ENCODE assay signal across 8 cellular contexts in genomic region chr5:76641514-76642120, GRCh38. TPM values are rescaled to one million over a fixed set of nuclear protein-coding genes. Genes with fewer than 3 reads are reported as not detected.
DNase-seq lines count a peak whose midpoint lies in the region; ATAC-seq and TF ChIP-seq lines count a peak whose summit lies in the region.

No MANE protein-coding gene starts in this region.

- no peaks in the 10 kb centered on the region for H3K9me3 ChIP-seq in mesenchymal stem cell (ENCODE audit: control insufficient read depth, low read length)

- intact Hi-C loops in activated CD4-positive, alpha-beta T cell treated with anti-CD3 and anti-CD28 coated beads, Interleukin-2, amount 10 ng/mL, durations not matched to agents 24 days and 14 days (cut with micrococcal nuclease), result loop anchor here (1.0 to 10.0 kb wide), 4 partner anchors 40 to 307 kb away; no protein-coding TSS in a partner anchor

- no peak overlapping the region for H2BK5ac ChIP-seq in mesenchymal stem cell (ENCODE audit: low read depth, low read length, poor library complexity, severe bottlenecking)

- H3K27me3 ChIP-seq in mesenchymal stem cell (ENCODE audit: control insufficient read depth in 1 of 2, insufficient read depth in 1 of 2, low read length in 2 of 2), result no peaks in the 10 kb centered on the region

- peaks cover 2% of the 10 kb centered on the region for H3K4me1 ChIP-seq in mesenchymal stem cell (ENCODE audit: control insufficient read depth, insufficient read depth, low read depth, low read length)

- no peak overlapping the region for H2BK120ac ChIP-seq in mesenchymal stem cell (ENCODE audit: low read depth, low read length)

- H3K27me3 Mint-ChIP-seq in activated CD4-positive, alpha-beta T cell treated with anti-CD3 and anti-CD28 coated beads, Interleukin-2, amount 10 ng/mL, durations not matched to agents 24 days and 14 days, result no peaks in the 10 kb centered on the region

- DNase-seq in NCI-H187 (lab: John Stamatoyannopoulos, UW), result peak; percentile 6 to 19
- no peak for DNase-seq in NCI-H187 treated with DMSO at 0.1 percent for 48 hours (lab: John Stamatoyannopoulos, UW)
- peak; percentile 20 for DNase-seq in NCI-H1694 treated with DMSO at 0.1 percent for 48 hours (lab: John Stamatoyannopoulos, UW)
- DNase-seq in activated CD4-positive, alpha-beta T cell treated with anti-CD3 and anti-CD28 coated beads, Interleukin-2, amount 10 ng/mL, durations not matched to agents 24 days and 14 days, result peak; percentile 90
- DNase-seq in coronary artery (ENCODE audit: low spot score), result no peak
- peak; percentile 74 for DNase-seq in mesenchymal stem cell
- peak; percentile 27 to 49 for DNase-seq in stimulated activated CD8-positive, alpha-beta memory T cell treated with anti-CD3 and anti-CD28 coated beads, Interleukin-7, amount 100 ng/mL, for 1 hour (ENCODE audit: low read depth in 2 of 2)

- H3K79me1 ChIP-seq in mesenchymal stem cell (replicated peaks; ENCODE audit: low read length, poor library complexity, severe bottlenecking), result no peaks in the 10 kb centered on the region

- no peak overlapping the region for H3K9ac ChIP-seq in mesenchymal stem cell (ENCODE audit: low read length)

- no peak overlapping the region for H2AK5ac ChIP-seq in mesenchymal stem cell (ENCODE audit: low read length, severe bottlenecking)

- H3K36me3 ChIP-seq in mesenchymal stem cell (ENCODE audit: control insufficient read depth in 1 of 2, insufficient read depth in 2 of 2, low read depth in 1 of 2, low read length in 2 of 2), result no peaks in the 10 kb centered on the region

- H4K91ac ChIP-seq in mesenchymal stem cell (ENCODE audit: low read length), result no peak overlapping the region

- TF ChIP-seq CTCF in coronary artery (IDR thresholded peaks at IDR 0.05), result peak; percentile 29

- H3K4me2 ChIP-seq in mesenchymal stem cell (ENCODE audit: low read length, poor library complexity, severe bottlenecking), result no peak overlapping the region

- H3K9me3 Mint-ChIP-seq in activated CD4-positive, alpha-beta T cell treated with anti-CD3 and anti-CD28 coated beads, Interleukin-2, amount 10 ng/mL, durations not matched to agents 24 days and 14 days, result no peaks in the 10 kb centered on the region

- peaks cover 49% of the 10 kb centered on the region for H3K36me3 Mint-ChIP-seq in activated CD4-positive, alpha-beta T cell treated with anti-CD3 and anti-CD28 coated beads, Interleukin-2, amount 10 ng/mL, durations not matched to agents 24 days and 14 days (ENCODE audit: low read depth)

- peaks cover 14% of the 10 kb centered on the region for H3K4me1 Mint-ChIP-seq in activated CD4-positive, alpha-beta T cell treated with anti-CD3 and anti-CD28 coated beads, Interleukin-2, amount 10 ng/mL, durations not matched to agents 24 days and 14 days

- no peak overlapping the region for H3K18ac ChIP-seq in mesenchymal stem cell (ENCODE audit: low read depth in 1 of 2, low read length in 2 of 2)

- no peak overlapping the region for H3K14ac ChIP-seq in mesenchymal stem cell (ENCODE audit: low read length in 2 of 2)

- H4K8ac ChIP-seq in mesenchymal stem cell (ENCODE audit: low read length), result no peak overlapping the region

- no peak overlapping the region for H3K27ac ChIP-seq in coronary artery
- H3K27ac ChIP-seq in mesenchymal stem cell (ENCODE audit: low read length, poor library complexity, severe bottlenecking), result no peak overlapping the region

- 0% methylated on average over 1 of the region's 1 CpG for WGBS in mesenchymal stem cell

- H2BK12ac ChIP-seq in mesenchymal stem cell (ENCODE audit: low read length in 2 of 2), result no peak overlapping the region

- no peak overlapping the region for H2AFZ ChIP-seq in mesenchymal stem cell (ENCODE audit: low read depth, low read length)

- no peak overlapping the region for H2BK15ac ChIP-seq in mesenchymal stem cell (ENCODE audit: low read depth, poor library complexity, severe bottlenecking)

- H3K4me3 Mint-ChIP-seq in activated CD4-positive, alpha-beta T cell treated with anti-CD3 and anti-CD28 coated beads, Interleukin-2, amount 10 ng/mL, durations not matched to agents 24 days and 14 days, result no peak overlapping the region

- ATAC-seq in GM18870 (IDR thresholded peaks at IDR 0.05; ENCODE audit: unreplicated experiment), result no peak

- H3K4me3 ChIP-seq in coronary artery (no peak overlapping the region), mesenchymal stem cell (ENCODE audit: insufficient read depth in 1 of 2, low read depth in 1 of 2, low read length in 2 of 2) (no peak overlapping the region)

- H3K27ac Mint-ChIP-seq in activated CD4-positive, alpha-beta T cell treated with anti-CD3 and anti-CD28 coated beads, Interleukin-2, amount 10 ng/mL, durations not matched to agents 24 days and 14 days, result no peak overlapping the region

- H3K23ac ChIP-seq in mesenchymal stem cell (ENCODE audit: low read length in 2 of 2), result no peak overlapping the region

- H3K4ac ChIP-seq in mesenchymal stem cell (ENCODE audit: low read depth in 1 of 2, low read length in 2 of 2), result no peak overlapping the region

RNA-seq across cellular contexts. Expression of gene F2RL2, which starts 18.4 kb away (rescaled TPM):
- not detected in 2 replicates for total RNA-seq in activated CD4-positive, alpha-beta T cell treated with anti-CD3 and anti-CD28 coated beads, Interleukin-2, amount 10 ng/mL, durations not matched to agents 24 days and 14 days
- 72.2 TPM for polyA plus RNA-seq in mesenchymal stem cell (2013, experiment 1 of 2)
- 71.8 TPM for polyA plus RNA-seq in mesenchymal stem cell (2013, experiment 2 of 2)

Comparison
In these comparisons a context has a peak if more than half of its experiments do, and no peak if none do; other contexts are left out.
1. DNase-seq: peak in NCI-H187 (2 of 2), NCI-H1694 treated with DMSO at 0.1 percent for 48 hours (single experiment), activated CD4-positive, alpha-beta T cell treated with anti-CD3 and anti-CD28 coated beads, Interleukin-2, amount 10 ng/mL, durations not matched to agents 24 days and 14 days (single experiment), mesenchymal stem cell (single experiment) and stimulated activated CD8-positive, alpha-beta memory T cell treated with anti-CD3 and anti-CD28 coated beads, Interleukin-7, amount 100 ng/mL, for 1 hour (2 of 2); none in NCI-H187 treated with DMSO at 0.1 percent for 48 hours (single experiment) and coronary artery (single experiment).